ENCODE assay signal across 2 cellular contexts in genomic region chr2:42877936-42878335, GRCh38.
TF ChIP-seq lines count a peak whose summit lies in the region.

No MANE protein-coding gene starts in this region.

TF ChIP-seq in K562, 482 proteins besides CTCF, POLR2A, EP300 and RAD21 (continued from another document):
- TF ChIP-seq ZBTB9 (CRISPR knock-in tag; IDR thresholded peaks at IDR 0.05) (no peak), SMAD4 (CRISPR knock-in tag; conservative IDR thresholded peaks at IDR 0.05) (no peak), ID3 (CRISPR knock-in tag; IDR thresholded peaks at IDR 0.05) (no peak), ID3 (tag; IDR thresholded peaks at IDR 0.05) (no peak), ZNF184 (CRISPR knock-in tag; IDR thresholded peaks at IDR 0.05) (no peak)
- TF ChIP-seq, protein P1, sequence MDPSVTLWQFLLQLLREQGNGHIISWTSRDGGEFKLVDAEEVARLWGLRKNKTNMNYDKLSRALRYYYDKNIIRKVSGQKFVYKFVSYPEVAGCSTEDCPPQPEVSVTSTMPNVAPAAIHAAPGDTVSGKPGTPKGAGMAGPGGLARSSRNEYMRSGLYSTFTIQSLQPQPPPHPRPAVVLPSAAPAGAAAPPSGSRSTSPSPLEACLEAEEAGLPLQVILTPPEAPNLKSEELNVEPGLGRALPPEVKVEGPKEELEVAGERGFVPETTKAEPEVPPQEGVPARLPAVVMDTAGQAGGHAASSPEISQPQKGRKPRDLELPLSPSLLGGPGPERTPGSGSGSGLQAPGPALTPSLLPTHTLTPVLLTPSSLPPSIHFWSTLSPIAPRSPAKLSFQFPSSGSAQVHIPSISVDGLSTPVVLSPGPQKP (CRISPR knock-in tag; IDR thresholded peaks at IDR 0.05): no peak

TF ChIP-seq in GM23338, 12 proteins besides CTCF, POLR2A, EP300 and RAD21 (continued from another document):
- no peak for TF ChIP-seq ZNF331 (CRISPR knock-in tag; IDR thresholded peaks at IDR 0.05; ENCODE audit: low read depth)
- TF ChIP-seq ETS1 (IDR thresholded peaks at IDR 0.05): no peak
- no peak for TF ChIP-seq STAT1 (IDR thresholded peaks at IDR 0.05; ENCODE audit: unreplicated experiment)
